In the genomic region with DNA sequence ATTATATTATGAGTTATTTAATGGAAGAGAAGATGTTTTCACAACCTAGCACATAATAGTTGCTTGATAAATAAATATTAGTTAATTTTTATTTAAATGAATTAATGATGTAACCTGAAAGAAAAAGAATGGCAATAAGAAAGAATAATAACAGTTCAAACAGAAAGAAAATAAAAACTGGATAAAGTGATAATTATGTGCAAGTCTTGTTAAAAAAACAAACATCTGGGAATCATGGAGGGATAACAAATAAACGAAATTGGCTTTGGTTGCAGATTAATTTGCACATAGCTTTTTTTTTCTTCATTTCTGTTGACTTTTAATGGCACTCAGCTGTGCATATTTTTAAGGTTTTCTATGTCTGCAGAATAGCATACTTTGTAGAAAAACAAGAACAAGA, we compare ENCODE assay signal across 29 cellular contexts.
"Had no signal": no experiment of that assay in that cellular context is flagged by ENCODE, and none has a peak within 500 bp of the region (broad histone marks: within the 10 kb centered on the region; RNA-seq: fewer than 3 reads in every experiment).

No MANE protein-coding gene starts in this region.

- H3K27me3 Mint-ChIP-seq: stimulated activated memory B cell treated with anti-CD40 and anti-IgM and Interleukin-4, amounts not matched to agents 10 μg/mL and 1 μg/mL and 100 μg/mL, for 72 hours; stimulated activated naive CD8-positive, alpha-beta T cell treated with anti-CD3 and anti-CD28 coated beads, Interleukin-15, amount 100 ng/mL, for 72 hours; stimulated activated naive CD8-positive, alpha-beta T cell treated with anti-CD3 and anti-CD28 coated beads, Interleukin-15, Interleukin-2, amounts not matched to agents 100 ng/mL and 50 ng/mL, for 24 hours; type B pancreatic cell had no signal

- H3K9me3 ChIP-seq: stomach, suprapubic skin, testis, thoracic aorta, thyroid gland, tibial artery, tibial nerve, transverse colon, upper lobe of left lung, upper lobe of right lung, uterus, vagina had no signal

- H3K9me3 Mint-ChIP-seq: stimulated activated effector memory CD8-positive, alpha-beta T cell treated with anti-CD3 and anti-CD28 coated beads, Interleukin-12 subunit alpha, Interleukin-12 subunit beta, amount 100 ng/mL, for 72 hours; stimulated activated memory B cell treated with anti-CD40 and anti-IgM and Interleukin-4, amounts not matched to agents 10 μg/mL and 1 μg/mL and 100 μg/mL, for 72 hours; stimulated activated naive B cell treated with anti-CD40 and anti-IgM and Interleukin-4, amounts not matched to agents 10 μg/mL and 1 μg/mL and 100 μg/mL, for 72 hours; stimulated activated naive CD8-positive, alpha-beta T cell treated with anti-CD3 and anti-CD28 coated beads, Interleukin-15, amount 100 ng/mL, for 72 hours; stimulated activated naive CD8-positive, alpha-beta T cell treated with anti-CD3 and anti-CD28 coated beads, Interleukin-15, Interleukin-2, amounts not matched to agents 100 ng/mL and 50 ng/mL, for 24 hours; type B pancreatic cell had no signal

- H3K4me3 Mint-ChIP-seq: stimulated activated effector memory CD8-positive, alpha-beta T cell treated with anti-CD3 and anti-CD28 coated beads, Interleukin-12 subunit alpha, Interleukin-12 subunit beta, amount 100 ng/mL, for 72 hours; stimulated activated memory B cell treated with anti-CD40 and anti-IgM and Interleukin-4, amounts not matched to agents 10 μg/mL and 1 μg/mL and 100 μg/mL, for 72 hours; stimulated activated naive B cell treated with anti-CD40 and anti-IgM and Interleukin-4, amounts not matched to agents 10 μg/mL and 1 μg/mL and 100 μg/mL, for 72 hours; stimulated activated naive CD8-positive, alpha-beta T cell treated with anti-CD3 and anti-CD28 coated beads, Interleukin-15, amount 100 ng/mL, for 72 hours; stimulated activated naive CD8-positive, alpha-beta T cell treated with anti-CD3 and anti-CD28 coated beads, Interleukin-15, Interleukin-2, amounts not matched to agents 100 ng/mL and 50 ng/mL, for 24 hours; type B pancreatic cell had no signal

- H3K27ac Mint-ChIP-seq: stimulated activated effector memory CD8-positive, alpha-beta T cell treated with anti-CD3 and anti-CD28 coated beads, Interleukin-12 subunit alpha, Interleukin-12 subunit beta, amount 100 ng/mL, for 72 hours; stimulated activated memory B cell treated with anti-CD40 and anti-IgM and Interleukin-4, amounts not matched to agents 10 μg/mL and 1 μg/mL and 100 μg/mL, for 72 hours; stimulated activated naive B cell treated with anti-CD40 and anti-IgM and Interleukin-4, amounts not matched to agents 10 μg/mL and 1 μg/mL and 100 μg/mL, for 72 hours; stimulated activated naive CD8-positive, alpha-beta T cell treated with anti-CD3 and anti-CD28 coated beads, Interleukin-15, amount 100 ng/mL, for 72 hours; stimulated activated naive CD8-positive, alpha-beta T cell treated with anti-CD3 and anti-CD28 coated beads, Interleukin-15, Interleukin-2, amounts not matched to agents 100 ng/mL and 50 ng/mL, for 24 hours; type B pancreatic cell had no signal

- H3K27ac ChIP-seq: stomach, suprapubic skin, testis, thoracic aorta, thyroid gland, tibial artery, tibial nerve, transverse colon, upper lobe of left lung, upper lobe of right lung, uterus, vagina had no signal

- FAIRE-seq: urothelium cell line had no signal

- H3K4me1 ChIP-seq: stomach, suprapubic skin, testis, thyroid gland, tibial artery, tibial nerve, transverse colon, upper lobe of left lung, upper lobe of right lung, uterus, vagina had no signal

- H3K36me3 ChIP-seq: stomach, suprapubic skin, thoracic aorta, thyroid gland, tibial artery, tibial nerve, transverse colon, upper lobe of left lung, upper lobe of right lung, uterus, vagina had no signal

- H3K4me3 ChIP-seq: stomach, suprapubic skin, testis, thoracic aorta, thyroid gland, tibial artery, tibial nerve, transverse colon, upper lobe of left lung, upper lobe of right lung, uterus, vagina had no signal

- ATAC-seq: stimulated activated effector memory CD8-positive, alpha-beta T cell treated with anti-CD3 and anti-CD28 coated beads, Interleukin-12 subunit alpha, Interleukin-12 subunit beta, amount 100 ng/mL, for 72 hours; stimulated activated memory B cell treated with anti-CD40 and anti-IgM and Interleukin-4, amounts not matched to agents 10 μg/mL and 1 μg/mL and 100 μg/mL, for 72 hours; stimulated activated naive B cell treated with anti-CD40 and anti-IgM and Interleukin-4, amounts not matched to agents 10 μg/mL and 1 μg/mL and 100 μg/mL, for 72 hours; stimulated activated naive CD8-positive, alpha-beta T cell treated with anti-CD3 and anti-CD28 coated beads, Interleukin-15, amount 100 ng/mL, for 72 hours; stimulated activated naive CD8-positive, alpha-beta T cell treated with anti-CD3 and anti-CD28 coated beads, Interleukin-15, Interleukin-2, amounts not matched to agents 100 U/mL and 50 U/mL, for 24 hours; upper lobe of right lung had no signal

- H3K27me3 ChIP-seq: stomach, testis, thyroid gland, tibial artery, tibial nerve, transverse colon, upper lobe of left lung, upper lobe of right lung, uterus, vagina had no signal

- H3K4me1 Mint-ChIP-seq: stimulated activated memory B cell treated with anti-CD40 and anti-IgM and Interleukin-4, amounts not matched to agents 10 μg/mL and 1 μg/mL and 100 μg/mL, for 72 hours; stimulated activated naive B cell treated with anti-CD40 and anti-IgM and Interleukin-4, amounts not matched to agents 10 μg/mL and 1 μg/mL and 100 μg/mL, for 72 hours had no signal

- DNase-seq: stimulated activated CD4-positive, alpha-beta T cell treated with anti-CD3 and anti-CD28 coated beads, Interleukin-2, amount 100 ng/mL, for 48 hours; stimulated activated CD4-positive, alpha-beta T cell treated with anti-CD3 and anti-CD28 coated beads, Interleukin-4, amount 100 ng/mL, for 1 hour; stimulated activated CD4-positive, alpha-beta T cell treated with anti-CD3 and anti-CD28 coated beads, Interleukin-4, amount 100 ng/mL, for 24 hours; stimulated activated CD4-positive, alpha-beta T cell treated with anti-CD3 and anti-CD28 coated beads, Interleukin-4, amount 100 ng/mL, for 4 hours; stimulated activated CD8-positive, alpha-beta memory T cell treated with anti-CD3 and anti-CD28 coated beads, Interleukin-4, amount 100 ng/mL, for 48 hours; stimulated activated naive B cell treated with anti-CD40 and anti-IgM and Interleukin-4, amounts not matched to agents 10 μg/mL and 1 μg/mL and 100 μg/mL, for 72 hours; stimulated activated naive CD4-positive, alpha-beta T cell; stimulated activated naive CD4-positive, alpha-beta T cell treated with Interleukin-2 at 50 U/mL for 16 hours; stimulated activated naive CD8-positive, alpha-beta T cell treated with anti-CD3 and anti-CD28 coated beads, Interleukin-15, amount 100 ng/mL, for 72 hours; stimulated activated naive CD8-positive, alpha-beta T cell treated with anti-CD3 and anti-CD28 coated beads, Interleukin-15, Interleukin-2, amounts not matched to agents 100 U/mL and 50 U/mL, for 24 hours; stomach; substantia nigra; testis; thyroid gland; tibial artery; transverse colon; trophoblast cell; upper lobe of left lung; upper lobe of right lung; uterus had no signal

- H3K36me3 Mint-ChIP-seq: stimulated activated effector memory CD8-positive, alpha-beta T cell treated with anti-CD3 and anti-CD28 coated beads, Interleukin-12 subunit alpha, Interleukin-12 subunit beta, amount 100 ng/mL, for 72 hours; stimulated activated memory B cell treated with anti-CD40 and anti-IgM and Interleukin-4, amounts not matched to agents 10 μg/mL and 1 μg/mL and 100 μg/mL, for 72 hours; stimulated activated naive B cell treated with anti-CD40 and anti-IgM and Interleukin-4, amounts not matched to agents 10 μg/mL and 1 μg/mL and 100 μg/mL, for 72 hours; type B pancreatic cell had no signal
